In the genomic region with DNA sequence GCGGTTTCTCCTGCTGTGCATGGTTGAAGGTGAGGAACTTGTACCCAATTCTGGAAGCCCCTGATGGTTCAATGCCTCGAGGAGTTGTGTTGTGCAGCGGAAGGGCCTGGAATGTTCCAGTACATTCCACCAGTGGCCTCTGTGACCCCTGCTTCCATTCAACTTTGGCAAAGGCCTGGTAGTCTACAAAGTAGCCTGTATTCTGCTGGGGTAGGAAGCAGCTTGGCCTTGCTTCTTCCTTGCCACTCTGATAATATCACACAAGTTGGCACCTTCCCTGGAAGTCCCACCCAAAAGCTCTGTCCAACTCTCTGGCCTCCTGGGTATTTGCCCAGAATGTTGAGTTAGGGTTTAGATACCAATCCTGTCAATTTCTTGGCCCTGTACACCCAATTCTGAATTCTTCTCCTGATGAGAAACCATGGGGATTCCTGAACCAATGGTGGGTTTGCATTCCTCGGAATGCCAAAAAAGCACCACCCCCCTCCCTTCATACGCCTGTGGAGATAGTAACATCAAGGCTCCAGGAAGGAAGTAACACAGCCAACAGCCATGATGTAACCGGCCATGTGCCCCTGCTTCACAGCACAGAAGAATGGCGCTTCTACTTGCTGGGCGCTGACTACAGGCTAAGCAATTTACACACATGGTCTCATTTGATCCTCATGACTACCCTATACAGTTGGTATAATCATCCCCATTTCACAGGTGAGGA, we compare ENCODE assay signal across 1 cellular context.
A peak's percentile ranks its signal among the peaks of the same experiment; 100 is the strongest.
TF ChIP-seq lines count a peak whose summit lies in the region.

No MANE protein-coding gene starts in this region.

TF ChIP-seq in endothelial cell of umbilical vein, 7 proteins besides CTCF, POLR2A, EP300 and RAD21:
- TF ChIP-seq MAX (IDR thresholded peaks at IDR 0.05; ENCODE audit: insufficient read depth, insufficient read length) (peak; percentile 46), POLR2AphosphoS5 (IDR thresholded peaks at IDR 0.05; ENCODE audit: insufficient read depth, low read depth, low read length) (peak; percentile 73), GATA2 (IDR thresholded peaks at IDR 0.05; ENCODE audit: insufficient read depth, insufficient read length, low read depth, low read length) (peak; percentile 89), JUN (IDR thresholded peaks at IDR 0.05; ENCODE audit: borderline replicate concordance, insufficient read depth, insufficient read length, low read depth) (no peak), MYC (IDR thresholded peaks at IDR 0.05; ENCODE audit: low read depth, low read length) (peak; percentile 39), FOS (IDR thresholded peaks at IDR 0.05; ENCODE audit: borderline replicate concordance, insufficient read depth, low read length) (no peak)
